ENCODE assay signal across 13 cellular contexts in the genomic region with DNA sequence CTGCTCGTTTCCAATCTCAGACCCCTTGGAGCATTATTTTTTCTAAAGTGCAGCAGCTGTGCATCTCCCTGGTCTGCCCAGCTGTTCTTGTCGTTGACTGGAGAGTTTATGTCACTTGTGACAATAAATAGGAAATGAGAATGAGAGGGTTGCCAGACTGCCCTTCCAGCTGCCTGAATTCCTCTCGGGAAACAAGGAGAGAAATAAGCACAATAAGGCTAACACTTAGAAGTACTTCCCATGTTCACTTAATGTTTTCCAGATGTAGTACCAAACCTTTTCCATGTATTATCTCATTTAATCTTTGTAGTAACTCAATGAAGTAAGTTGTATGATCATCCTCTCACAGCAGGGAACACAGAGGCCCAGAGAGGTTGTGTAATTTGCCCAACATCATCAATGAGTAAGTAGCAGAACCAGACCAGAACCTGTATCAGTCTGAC. TPM values are rescaled to one million over a fixed set of nuclear protein-coding genes. Genes with fewer than 3 reads are reported as not detected.
A peak's percentile ranks its signal among the peaks of the same experiment; 100 is the strongest.
DNase-seq lines count a peak whose midpoint lies in the region; ATAC-seq, FAIRE-seq and TF ChIP-seq lines count a peak whose summit lies in the region.
"Had no signal": no experiment of that assay in that cellular context is flagged by ENCODE, and none has a peak within 500 bp of the region (broad histone marks: within the 10 kb centered on the region; RNA-seq: fewer than 3 reads in every experiment).

No MANE protein-coding gene starts in this region.

- intact Hi-C loops in heart right ventricle (cut with DNase I), result no loop called here

- H3K4me3 ChIP-seq in astrocyte (ENCODE audit: insufficient read depth, low read depth, low read length) (no peak overlapping the region), heart right ventricle (no peak overlapping the region), smooth muscle cell (no peak overlapping the region)
- H3K4me3 ChIP-seq: GM12878 had no signal

- ATAC-seq in heart right ventricle, result peak in 5 of 8 donors; percentile 6 to 44 (median 27)
- ATAC-seq in HG03520 (IDR thresholded peaks at IDR 0.05; ENCODE audit: unreplicated experiment), result no peak
- ATAC-seq: GM12878; naive thymus-derived CD8-positive, alpha-beta T cell had no signal

- H3K27ac ChIP-seq in astrocyte (ENCODE audit: low read depth, low read length), result no peak overlapping the region
- peak overlapping the region in 9 of 10 donors; percentile 3 to 78 (median 51) for H3K27ac ChIP-seq in heart right ventricle
- H3K27ac ChIP-seq in smooth muscle cell (ENCODE audit: low read depth), result peak overlapping the region; percentile 33

- no peak for FAIRE-seq in astrocyte (lab: Jason Lieb, UNC)
- FAIRE-seq: GM12878 had no signal

- H3K27me3 ChIP-seq in astrocyte (ENCODE audit: insufficient read depth, low read length) (no peaks in the 10 kb centered on the region), heart right ventricle (no peaks in the 10 kb centered on the region), smooth muscle cell (ENCODE audit: low read depth) (no peaks in the 10 kb centered on the region)

- H3K4me1 Mint-ChIP-seq in HFFc6 (ENCODE audit: low read depth) (peaks cover 26% of the 10 kb centered on the region), astrocyte (ENCODE audit: low read depth, unreplicated experiment) (peaks cover 41% of the 10 kb centered on the region)
- H3K4me1 Mint-ChIP-seq: immature natural killer cell; naive thymus-derived CD8-positive, alpha-beta T cell had no signal

- H4K20me1 ChIP-seq in astrocyte (ENCODE audit: insufficient read depth, low read length) (peaks cover 97% of the 10 kb centered on the region), smooth muscle cell (ENCODE audit: low read depth) (peaks cover 100% of the 10 kb centered on the region)

- whole genome bisulfite sequencing in heart right ventricle, 2 donors, result 10 to 11% methylated on average over 3 of the region's 3 CpGs
- WGBS in smooth muscle cell (ENCODE audit: low lambda C conversion rate), result 30% methylated on average over 3 of the region's 3 CpGs

- H3K36me3 ChIP-seq in astrocyte (ENCODE audit: insufficient read depth, low read length) (no peaks in the 10 kb centered on the region), heart right ventricle (no peaks in the 10 kb centered on the region), smooth muscle cell (ENCODE audit: low read depth) (no peaks in the 10 kb centered on the region)

- no peaks in the 10 kb centered on the region for H3K36me3 Mint-ChIP-seq in HFFc6 (ENCODE audit: low read depth)
- peaks cover 6% of the 10 kb centered on the region for H3K36me3 Mint-ChIP-seq in astrocyte (ENCODE audit: low read depth, unreplicated experiment)
- H3K36me3 Mint-ChIP-seq: immature natural killer cell; naive thymus-derived CD8-positive, alpha-beta T cell had no signal

- H3K9ac ChIP-seq in astrocyte (ENCODE audit: low read length), result no peak overlapping the region
- H3K9ac ChIP-seq in smooth muscle cell (ENCODE audit: low read depth), result no peak overlapping the region

- H3F3A ChIP-seq in smooth muscle cell (ENCODE audit: low read depth), result peaks cover 7% of the 10 kb centered on the region

- H3K9me3 Mint-ChIP-seq in HFFc6 (no peaks in the 10 kb centered on the region), astrocyte (ENCODE audit: unreplicated experiment) (no peaks in the 10 kb centered on the region)
- H3K9me3 Mint-ChIP-seq: immature natural killer cell; naive thymus-derived CD8-positive, alpha-beta T cell had no signal

- H2AFZ ChIP-seq in astrocyte (ENCODE audit: low read depth, low read length) (no peak overlapping the region), smooth muscle cell (ENCODE audit: low read depth) (no peak overlapping the region)

- H3K4me2 ChIP-seq in astrocyte (ENCODE audit: low read length) (peak overlapping the region; percentile 28), smooth muscle cell (no peak overlapping the region)

- DNase-seq in HFFc6 (peak; percentile 19), astrocyte (ENCODE audit: low read depth) (no peak), heart right ventricle (no peak), smooth muscle cell (lab: John Stamatoyannopoulos, UW; ENCODE audit: unreplicated experiment) (no peak), anterior cingulate cortex (lab: John Stamatoyannopoulos, UW) (no peak), glomerular visceral epithelial cell (ENCODE audit: extremely low spot score) (no peak)
- DNase-seq: amniotic stem cell; immature natural killer cell; naive thymus-derived CD8-positive, alpha-beta T cell; RPMI8226 had no signal

- H3K9me3 ChIP-seq in astrocyte (ENCODE audit: insufficient read depth, low read depth, low read length), result no peaks in the 10 kb centered on the region
- no peaks in the 10 kb centered on the region for H3K9me3 ChIP-seq in heart right ventricle
- no peaks in the 10 kb centered on the region for H3K9me3 ChIP-seq in smooth muscle cell (replicated peaks; ENCODE audit: low read depth)

- TF ChIP-seq CTCF in HFFc6 (IDR thresholded peaks at IDR 0.05) (no peak), astrocyte (IDR thresholded peaks at IDR 0.05; ENCODE audit: insufficient read depth, low read depth, low read length) (no peak), heart right ventricle (IDR thresholded peaks at IDR 0.05) (no peak), smooth muscle cell (IDR thresholded peaks at IDR 0.05; ENCODE audit: borderline replicate concordance, insufficient read depth, poor library complexity, severe bottlenecking) (no peak)

- H3K4me1 ChIP-seq in astrocyte (ENCODE audit: insufficient read depth, low read length) (peaks cover 13% of the 10 kb centered on the region), heart right ventricle (peaks cover 18 to 97% (median 75%) of the 10 kb centered on the region in 9 donors), smooth muscle cell (ENCODE audit: low read depth) (peaks cover 15% of the 10 kb centered on the region)

- H3K79me2 ChIP-seq in astrocyte (ENCODE audit: insufficient read depth, low read length) (peaks cover 92% of the 10 kb centered on the region), smooth muscle cell (ENCODE audit: low read depth) (peaks cover 91% of the 10 kb centered on the region)

- H3K4me3 Mint-ChIP-seq in HFFc6, result no peak overlapping the region
- H3K4me3 Mint-ChIP-seq in astrocyte (ENCODE audit: unreplicated experiment), result peak overlapping the region; percentile 52
- H3K4me3 Mint-ChIP-seq: immature natural killer cell; naive thymus-derived CD8-positive, alpha-beta T cell had no signal

- H3K27ac Mint-ChIP-seq in HFFc6 (peak overlapping the region; percentile 58), astrocyte (ENCODE audit: unreplicated experiment) (peak overlapping the region; percentile 35)
- H3K27ac Mint-ChIP-seq: immature natural killer cell had no signal

- H3K27me3 Mint-ChIP-seq in HFFc6 (ENCODE audit: insufficient read depth) (no peaks in the 10 kb centered on the region; the same call in 1 of the 2 replicates), astrocyte (ENCODE audit: low read depth, unreplicated experiment) (no peaks in the 10 kb centered on the region)

RNA-seq across cellular contexts. Expression of a gene that starts 19.9 kb away (rescaled TPM):
- 10 to 100 TPM; 31.3 to 42.1 (median 34.8) TPM for total RNA-seq in HFFc6 (2021; fragmentation: NEBNext Ultra II Directional; extraction: Animal tissue kit (Norgen Biotek cat#: 25700))
- total RNA-seq in astrocyte (73.1 and 81.9 TPM in 2 replicates), heart right ventricle (10 to 100 TPM; 13.6 to 34.0 (median 20.5) TPM), smooth muscle cell (26.5 and 27.1 TPM in 2 replicates)
- polyA plus RNA-seq in heart right ventricle (10 to 100 TPM; 36.5 to 56.0 TPM), smooth muscle cell (59.9 and 61.5 TPM in 2 replicates)

RNA-seq across cellular contexts. Expression of a gene that starts 20.4 kb away (rescaled TPM):
- total RNA-seq in HFFc6 (2021; fragmentation: NEBNext Ultra II Directional; extraction: Animal tissue kit (Norgen Biotek cat#: 25700)), result 10 to 100 TPM; 53.8 to 61.2 (median 56.3) TPM
- total RNA-seq in astrocyte (84.4 and 97.2 TPM in 2 replicates), heart right ventricle (10 to 100 TPM; 34.7 to 49.1 (median 43.8) TPM), smooth muscle cell (97.9 and 125 TPM in 2 replicates)
- polyA plus RNA-seq in heart right ventricle (10 to 100 TPM; 44.0 to 64.9 TPM), smooth muscle cell (76.8 and 81.4 TPM in 2 replicates)

RNA-seq across cellular contexts. Expression of a gene that starts 54.0 kb away (rescaled TPM):
- 1 to 10 TPM in 4 of 6 experiments, under 1 TPM in 2; 0.31 to 7.7 (median 6.5) TPM for total RNA-seq in HFFc6 (2021; fragmentation: NEBNext Ultra II Directional; extraction: Animal tissue kit (Norgen Biotek cat#: 25700))
- total RNA-seq in astrocyte (0.22 and 0.36 TPM in 2 replicates), heart right ventricle (100 to 1,000 TPM in 6 of 10 donors, 10 to 100 TPM in 4; 46.3 to 395 (median 133) TPM), smooth muscle cell (not detected in 2 replicates)
- polyA plus RNA-seq in heart right ventricle (100 to 1,000 TPM; 248 to 370 TPM), smooth muscle cell (0.30 TPM in 1 of 2 replicates, not detected in the other)
- total RNA-seq: M059J; naive thymus-derived CD8-positive, alpha-beta T cell had no signal
- polyA plus RNA-seq: immature natural killer cell; naive thymus-derived CD8-positive, alpha-beta T cell had no signal

Comparison
In these comparisons a context has a peak if more than half of its experiments do, and no peak if none do; other contexts are left out.
1. RNA of a gene that starts 54.0 kb away (total RNA-seq): 46.3 to 395 TPM in heart right ventricle; 0.31 to 7.7 TPM in HFFc6, 0.22 to 0.36 TPM in astrocyte and not detected in smooth muscle cell; every median in the first group is over 4 times any median in the second.